In the genomic region with DNA sequence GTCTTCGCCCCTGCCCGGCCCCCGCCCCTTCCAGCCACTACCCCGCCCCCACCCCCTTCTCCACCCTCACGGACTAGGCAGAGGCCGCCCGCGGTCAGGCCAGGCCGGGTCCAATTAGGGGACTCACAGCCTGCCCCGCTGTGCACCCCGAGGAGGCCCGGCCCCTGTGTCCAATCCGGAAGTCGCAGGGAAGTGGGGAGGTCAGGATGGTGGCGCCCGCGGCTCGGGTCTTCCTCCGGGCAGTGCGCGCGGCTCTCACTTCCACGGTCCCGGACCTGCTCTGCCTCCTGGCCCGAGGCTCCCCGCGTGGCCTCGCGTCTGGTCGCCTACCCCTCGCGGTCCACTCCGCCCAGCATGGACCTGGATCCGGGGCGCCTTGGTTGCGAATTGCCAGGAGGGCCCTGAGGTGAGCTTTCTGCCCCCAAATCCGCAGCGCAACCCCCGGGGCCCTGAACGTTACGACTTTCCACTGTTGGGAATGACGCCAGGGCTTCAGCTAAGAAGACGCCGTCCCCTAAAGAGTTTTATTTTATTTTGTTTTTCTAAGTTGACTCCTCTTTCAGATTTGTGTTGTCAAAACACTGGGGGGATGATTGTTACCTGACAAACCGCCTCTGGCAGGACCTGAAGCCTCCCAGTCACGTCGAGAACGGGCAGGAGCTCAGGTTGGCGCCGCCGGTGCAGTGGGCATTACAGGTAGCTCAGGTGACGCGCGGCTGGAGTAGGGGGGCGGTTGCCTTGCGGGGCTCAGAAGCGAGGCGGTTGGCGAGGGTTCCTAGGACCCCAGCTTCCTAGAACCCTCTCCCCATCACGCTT, we compare ENCODE assay signal across 9 cellular contexts. TPM values are rescaled to one million over a fixed set of nuclear protein-coding genes. Genes with fewer than 3 reads are reported as not detected.
DNase-seq lines count a peak whose midpoint lies in the region; FAIRE-seq and TF ChIP-seq lines count a peak whose summit lies in the region.
"Had no signal": no experiment of that assay in that cellular context is flagged by ENCODE, and none has a peak within 500 bp of the region (broad histone marks: within the 10 kb centered on the region; RNA-seq: fewer than 3 reads in every experiment).

No MANE protein-coding gene starts in this region.

- no peak overlapping the region for H3K4ac ChIP-seq in mesendoderm (ENCODE audit: low read depth, low read length)

- peak; percentile 68 for DNase-seq in AG08395 (ENCODE audit: low spot score)
- no peak for DNase-seq in LNCaP clone FGC (ENCODE audit: low read depth)
- DNase-seq in coronary artery (ENCODE audit: low spot score) = no peak
- peak; percentile 44 for DNase-seq in mesendoderm
- DNase-seq in stimulated activated CD4-positive, alpha-beta T cell treated with anti-CD3 and anti-CD28 coated beads, Interleukin-2, amount 100 ng/mL, for 24 hours = no peak
- DNase-seq in urothelium cell line (ENCODE audit: low spot score) = no peak
- no peak for DNase-seq in foreskin melanocyte
- no peak for DNase-seq in dermis blood vessel endothelial cell

- H3K9ac ChIP-seq in mesendoderm (ENCODE audit: low read length) = peak overlapping the region; percentile 47

- H3K27ac ChIP-seq in coronary artery = peak overlapping the region in 1 of 2 donors; percentile 68
- no peak overlapping the region for H3K27ac ChIP-seq in mesendoderm (ENCODE audit: low read depth, low read length)

- no peak overlapping the region for H3K23ac ChIP-seq in mesendoderm (ENCODE audit: low read length)

- H3K27me3 ChIP-seq in mesendoderm (ENCODE audit: insufficient read depth, low read length, poor library complexity) = peaks cover 33% of the 10 kb centered on the region

- TF ChIP-seq CTCF in LNCaP clone FGC (IDR thresholded peaks at IDR 0.05; ENCODE audit: control insufficient read depth, extremely low read depth, insufficient read depth) = no peak
- no peak for TF ChIP-seq CTCF in coronary artery (IDR thresholded peaks at IDR 0.05)

- no CpG with 5 or more reads among the region's 60 CpGs for WGBS in mesendoderm (ENCODE audit: extremely low coverage, insufficient coverage, low lambda C conversion rate)

- H3K79me2 ChIP-seq in mesendoderm (ENCODE audit: control insufficient read depth, insufficient read depth, low read length) = no peaks in the 10 kb centered on the region

- H3K4me1 ChIP-seq in mesendoderm (ENCODE audit: control insufficient read depth, low read depth, low read length) = no peaks in the 10 kb centered on the region

- H2BK120ac ChIP-seq in mesendoderm (ENCODE audit: low read depth, low read length) = no peak overlapping the region

- H2BK15ac ChIP-seq in mesendoderm (replicated peaks; ENCODE audit: low read depth) = no peak overlapping the region

- no peaks in the 10 kb centered on the region for H3K36me3 ChIP-seq in mesendoderm (ENCODE audit: control insufficient read depth, insufficient read depth, low read length)

- no peak overlapping the region for H4K8ac ChIP-seq in mesendoderm (ENCODE audit: low read depth, low read length)

- H2BK5ac ChIP-seq in mesendoderm (ENCODE audit: low read length) = no peak overlapping the region

- no peaks in the 10 kb centered on the region for H3K79me1 ChIP-seq in mesendoderm (ENCODE audit: low read length)

- no peak overlapping the region for H3K18ac ChIP-seq in mesendoderm (ENCODE audit: low read length)

- peak overlapping the region; percentile 85 for H3K56ac ChIP-seq in mesendoderm (ENCODE audit: low read length)

- H4K5ac ChIP-seq in mesendoderm (ENCODE audit: low read length) = no peak overlapping the region

- peak overlapping the region; percentile 58 for H3K4me2 ChIP-seq in mesendoderm (ENCODE audit: low read length)

- H3K4me3 ChIP-seq in LNCaP clone FGC (ENCODE audit: low read depth, low read length) = peak overlapping the region; percentile 61
- peak overlapping the region; percentile 69 for H3K4me3 ChIP-seq in coronary artery
- no peak overlapping the region for H3K4me3 ChIP-seq in mesendoderm (ENCODE audit: low read length)

- H2AK5ac ChIP-seq in mesendoderm (ENCODE audit: low read length) = no peak overlapping the region

- no peak for FAIRE-seq in urothelium cell line (lab: Jason Lieb, UNC)
- FAIRE-seq: small intestine had no signal

RNA-seq across cellular contexts. Expression of a gene that starts 0.8 kb away (rescaled TPM):
- 9.4 TPM for polyA plus RNA-seq in mesendoderm (2013, experiment 1 of 2)
- 10.5 TPM for polyA plus RNA-seq in mesendoderm (2013, experiment 2 of 2)
- 0.33 and 1.7 TPM in 2 replicates for total RNA-seq in dermis blood vessel endothelial cell

Comparison
In these comparisons a context has a peak if more than half of its experiments do, and no peak if none do; other contexts are left out.
1. DNase-seq: peak in AG08395 (single experiment) and mesendoderm (single experiment); none in LNCaP clone FGC (single experiment), coronary artery (single experiment), stimulated activated CD4-positive, alpha-beta T cell treated with anti-CD3 and anti-CD28 coated beads, Interleukin-2, amount 100 ng/mL, for 24 hours (0 of 2), urothelium cell line (single experiment), foreskin melanocyte (single experiment) and dermis blood vessel endothelial cell (single experiment).